In the genomic region with DNA sequence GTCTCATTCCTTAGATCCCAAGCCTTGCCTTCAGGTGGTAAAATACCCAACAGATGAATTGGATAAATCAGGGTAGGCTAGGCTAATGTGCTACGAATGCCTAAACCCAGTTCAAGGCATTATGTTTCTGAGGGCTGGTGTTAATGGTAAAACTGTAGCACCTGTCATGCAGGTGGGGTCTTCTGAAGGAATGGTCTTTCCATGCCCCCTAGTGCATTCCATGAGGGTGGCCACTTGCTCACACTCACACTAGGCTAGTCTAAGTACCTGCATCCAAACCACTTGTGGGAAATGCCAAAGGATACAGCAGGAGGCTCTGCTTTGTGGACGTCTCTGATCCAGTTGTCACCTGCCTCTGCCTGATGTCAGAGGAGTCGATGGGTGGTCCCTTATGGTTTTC, we compare ENCODE assay signal across 1 cellular context.
A peak's percentile ranks its signal among the peaks of the same experiment; 100 is the strongest.
TF ChIP-seq lines count a peak whose summit lies in the region.

No MANE protein-coding gene starts in this region.

TF ChIP-seq in GM12878, 131 proteins besides CTCF, POLR2A, EP300 and RAD21:
- TF ChIP-seq ZNF384 (IDR thresholded peaks at IDR 0.05; ENCODE audit: borderline replicate concordance, low read depth, low read length) (no peak), SMC3 (IDR thresholded peaks at IDR 0.05; ENCODE audit: borderline replicate concordance, low read length) (peak; percentile 40; the same call in 1 of the 2 replicates)
